In the genomic region with DNA sequence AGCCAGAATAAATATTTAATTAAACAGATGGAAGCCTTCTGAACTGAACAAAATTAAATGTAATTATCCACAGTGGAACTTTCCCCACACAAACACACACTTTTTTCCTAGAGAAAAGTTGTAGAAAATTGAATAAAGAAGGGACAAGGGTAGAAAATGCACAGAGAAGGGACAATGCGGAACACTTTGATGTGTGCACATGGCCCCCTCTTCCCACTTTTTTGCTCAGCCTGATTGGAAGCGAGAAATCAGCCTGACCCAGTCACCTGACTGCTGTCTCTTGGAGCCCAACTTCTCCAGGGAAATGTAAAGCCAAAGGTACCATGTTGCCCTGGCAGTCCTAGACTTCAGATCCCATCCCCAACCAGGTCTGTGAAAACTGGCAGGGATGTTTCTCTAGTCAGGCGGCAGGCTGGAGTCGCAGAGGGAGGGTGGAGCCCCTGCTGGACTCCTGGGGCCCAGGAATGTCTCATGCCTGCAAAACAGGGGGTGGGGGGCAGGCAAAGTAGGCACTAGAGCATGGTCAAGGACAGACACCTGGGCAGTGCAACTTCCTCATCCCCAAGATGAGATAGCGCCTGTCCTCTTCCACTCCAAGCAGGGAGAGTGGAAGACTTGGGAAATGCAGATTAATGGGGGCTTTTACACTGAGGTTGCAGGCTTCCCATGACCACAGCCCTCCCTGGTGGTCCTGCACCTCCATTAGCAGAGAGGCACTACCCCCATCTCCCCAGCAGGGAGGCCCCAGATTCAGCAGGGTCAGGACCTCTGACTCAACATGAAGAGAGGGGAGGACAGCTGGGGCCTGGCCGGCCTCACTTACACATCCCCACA, we compare ENCODE assay signal across 1 cellular context.
TF ChIP-seq lines count a peak whose summit lies in the region.

No MANE protein-coding gene starts in this region.

TF ChIP-seq in HepG2, 621 proteins besides CTCF, POLR2A, EP300 and RAD21 (continued from another document and continues in another):
- TF ChIP-seq, protein P1, sequence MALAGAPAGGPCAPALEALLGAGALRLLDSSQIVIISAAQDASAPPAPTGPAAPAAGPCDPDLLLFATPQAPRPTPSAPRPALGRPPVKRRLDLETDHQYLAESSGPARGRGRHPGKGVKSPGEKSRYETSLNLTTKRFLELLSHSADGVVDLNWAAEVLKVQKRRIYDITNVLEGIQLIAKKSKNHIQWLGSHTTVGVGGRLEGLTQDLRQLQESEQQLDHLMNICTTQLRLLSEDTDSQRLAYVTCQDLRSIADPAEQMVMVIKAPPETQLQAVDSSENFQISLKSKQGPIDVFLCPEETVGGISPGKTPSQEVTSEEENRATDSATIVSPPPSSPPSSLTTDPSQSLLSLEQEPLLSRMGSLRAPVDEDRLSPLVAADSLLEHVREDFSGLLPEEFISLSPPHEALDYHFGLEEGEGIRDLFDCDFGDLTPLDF (CRISPR knock-in tag; IDR thresholded peaks at IDR 0.05) = no peak
- TF ChIP-seq HIC2 (CRISPR knock-in tag; IDR thresholded peaks at IDR 0.05; ENCODE audit: low read depth) (peak; percentile 65), PRMT3 (CRISPR knock-in tag; IDR thresholded peaks at IDR 0.05; ENCODE audit: borderline replicate concordance, low read depth) (no peak), BRF2 (CRISPR knock-in tag; IDR thresholded peaks at IDR 0.05) (no peak), MIXL1 (CRISPR knock-in tag; IDR thresholded peaks at IDR 0.05) (0 out of 2 replicates have a peak, but pooled peaks have one; percentile 5), SYNCRIP (IDR thresholded peaks at IDR 0.05; ENCODE audit: insufficient read depth, low read depth, low read length) (no peak), ZNF546 (CRISPR knock-in tag; conservative IDR thresholded peaks at IDR 0.05) (no peak), BATF2 (CRISPR knock-in tag; IDR thresholded peaks at IDR 0.05) (no peak), ZNF441 (CRISPR knock-in tag; IDR thresholded peaks at IDR 0.05; ENCODE audit: borderline replicate concordance) (peak; percentile 15; the same call in 1 of the 2 replicates), ZNF747 (CRISPR knock-in tag; IDR thresholded peaks at IDR 0.05; ENCODE audit: borderline replicate concordance) (no peak), GMEB2 (CRISPR knock-in tag; IDR thresholded peaks at IDR 0.05; ENCODE audit: low read depth) (no peak), SSRP1 (CRISPR knock-in tag; IDR thresholded peaks at IDR 0.05) (no peak), ZMYM4 (CRISPR knock-in tag; IDR thresholded peaks at IDR 0.05) (no peak; the same call in 1 of the 2 replicates), PCBP2 (optimal IDR thresholded peaks at IDR 0.05; ENCODE audit: low read depth, low read length, poor library complexity, severe bottlenecking) (no peak), HNRNPL (IDR thresholded peaks at IDR 0.05; ENCODE audit: low read depth, low read length) (no peak), ZNF547 (CRISPR knock-in tag; IDR thresholded peaks at IDR 0.05) (0 out of 2 replicates have a peak, but pooled peaks have one; percentile 13), TOE1 (CRISPR knock-in tag; IDR thresholded peaks at IDR 0.05) (no peak), GFI1 (CRISPR knock-in tag; IDR thresholded peaks at IDR 0.05; ENCODE audit: borderline replicate concordance) (peak; percentile 76), ZNF251 (CRISPR knock-in tag; IDR thresholded peaks at IDR 0.05) (no peak), EZH2 (conservative IDR thresholded peaks at IDR 0.05; ENCODE audit: low read depth, low read length) (no peak), SNAPC2 (CRISPR knock-in tag; IDR thresholded peaks at IDR 0.05) (no peak), ZMYM2 (CRISPR knock-in tag; IDR thresholded peaks at IDR 0.05) (peak; percentile 31; the same call in 1 of the 2 replicates), KAT2B (IDR thresholded peaks at IDR 0.05; ENCODE audit: borderline replicate concordance, low read depth, low read length) (no peak), ZBTB49 (CRISPR knock-in tag; IDR thresholded peaks at IDR 0.05; ENCODE audit: borderline replicate concordance) (no peak), ZNF660 (CRISPR knock-in tag; IDR thresholded peaks at IDR 0.05; ENCODE audit: borderline replicate concordance, low read depth) (no peak), ISL2 (CRISPR knock-in tag; IDR thresholded peaks at IDR 0.05) (0 out of 2 replicates have a peak, but pooled peaks have one; percentile 42), ZNF616 (CRISPR knock-in tag; IDR thresholded peaks at IDR 0.05; ENCODE audit: low read depth) (no peak), ZNF207 (IDR thresholded peaks at IDR 0.05; ENCODE audit: borderline replicate concordance) (no peak), ZFP90 (CRISPR knock-in tag; IDR thresholded peaks at IDR 0.05; ENCODE audit: borderline replicate concordance) (no peak), MAZ (IDR thresholded peaks at IDR 0.05; ENCODE audit: borderline replicate concordance, low read depth, low read length) (0 out of 2 replicates have a peak, but pooled peaks have one; percentile 14), MAZ (CRISPR knock-in tag; IDR thresholded peaks at IDR 0.05; ENCODE audit: low read depth) (no peak; the same call in none of the 2 replicates)
- TF ChIP-seq, protein P2, sequence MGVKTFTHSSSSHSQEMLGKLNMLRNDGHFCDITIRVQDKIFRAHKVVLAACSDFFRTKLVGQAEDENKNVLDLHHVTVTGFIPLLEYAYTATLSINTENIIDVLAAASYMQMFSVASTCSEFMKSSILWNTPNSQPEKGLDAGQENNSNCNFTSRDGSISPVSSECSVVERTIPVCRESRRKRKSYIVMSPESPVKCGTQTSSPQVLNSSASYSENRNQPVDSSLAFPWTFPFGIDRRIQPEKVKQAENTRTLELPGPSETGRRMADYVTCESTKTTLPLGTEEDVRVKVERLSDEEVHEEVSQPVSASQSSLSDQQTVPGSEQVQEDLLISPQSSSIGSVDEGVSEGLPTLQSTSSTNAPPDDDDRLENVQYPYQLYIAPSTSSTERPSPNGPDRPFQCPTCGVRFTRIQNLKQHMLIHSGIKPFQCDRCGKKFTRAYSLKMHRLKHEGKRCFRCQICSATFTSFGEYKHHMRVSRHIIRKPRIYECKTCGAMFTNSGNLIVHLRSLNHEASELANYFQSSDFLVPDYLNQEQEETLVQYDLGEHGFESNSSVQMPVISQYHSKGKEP (CRISPR knock-in tag; IDR thresholded peaks at IDR 0.05) = no peak
- TF ChIP-seq, protein P3, sequence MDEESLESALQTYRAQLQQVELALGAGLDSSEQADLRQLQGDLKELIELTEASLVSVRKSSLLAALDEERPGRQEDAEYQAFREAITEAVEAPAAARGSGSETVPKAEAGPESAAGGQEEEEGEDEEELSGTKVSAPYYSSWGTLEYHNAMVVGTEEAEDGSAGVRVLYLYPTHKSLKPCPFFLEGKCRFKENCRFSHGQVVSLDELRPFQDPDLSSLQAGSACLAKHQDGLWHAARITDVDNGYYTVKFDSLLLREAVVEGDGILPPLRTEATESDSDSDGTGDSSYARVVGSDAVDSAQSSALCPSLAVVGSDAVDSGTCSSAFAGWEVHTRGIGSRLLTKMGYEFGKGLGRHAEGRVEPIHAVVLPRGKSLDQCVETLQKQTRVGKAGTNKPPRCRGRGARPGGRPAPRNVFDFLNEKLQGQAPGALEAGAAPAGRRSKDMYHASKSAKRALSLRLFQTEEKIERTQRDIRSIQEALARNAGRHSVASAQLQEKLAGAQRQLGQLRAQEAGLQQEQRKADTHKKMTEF (CRISPR knock-in tag; IDR thresholded peaks at IDR 0.05) = no peak
- TF ChIP-seq, protein P4, sequence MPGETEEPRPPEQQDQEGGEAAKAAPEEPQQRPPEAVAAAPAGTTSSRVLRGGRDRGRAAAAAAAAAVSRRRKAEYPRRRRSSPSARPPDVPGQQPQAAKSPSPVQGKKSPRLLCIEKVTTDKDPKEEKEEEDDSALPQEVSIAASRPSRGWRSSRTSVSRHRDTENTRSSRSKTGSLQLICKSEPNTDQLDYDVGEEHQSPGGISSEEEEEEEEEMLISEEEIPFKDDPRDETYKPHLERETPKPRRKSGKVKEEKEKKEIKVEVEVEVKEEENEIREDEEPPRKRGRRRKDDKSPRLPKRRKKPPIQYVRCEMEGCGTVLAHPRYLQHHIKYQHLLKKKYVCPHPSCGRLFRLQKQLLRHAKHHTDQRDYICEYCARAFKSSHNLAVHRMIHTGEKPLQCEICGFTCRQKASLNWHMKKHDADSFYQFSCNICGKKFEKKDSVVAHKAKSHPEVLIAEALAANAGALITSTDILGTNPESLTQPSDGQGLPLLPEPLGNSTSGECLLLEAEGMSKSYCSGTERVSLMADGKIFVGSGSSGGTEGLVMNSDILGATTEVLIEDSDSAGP (CRISPR knock-in tag; IDR thresholded peaks at IDR 0.05; ENCODE audit: borderline replicate concordance) = peak; percentile 55; the same call in 1 of the 2 replicates
- TF ChIP-seq, protein P5, sequence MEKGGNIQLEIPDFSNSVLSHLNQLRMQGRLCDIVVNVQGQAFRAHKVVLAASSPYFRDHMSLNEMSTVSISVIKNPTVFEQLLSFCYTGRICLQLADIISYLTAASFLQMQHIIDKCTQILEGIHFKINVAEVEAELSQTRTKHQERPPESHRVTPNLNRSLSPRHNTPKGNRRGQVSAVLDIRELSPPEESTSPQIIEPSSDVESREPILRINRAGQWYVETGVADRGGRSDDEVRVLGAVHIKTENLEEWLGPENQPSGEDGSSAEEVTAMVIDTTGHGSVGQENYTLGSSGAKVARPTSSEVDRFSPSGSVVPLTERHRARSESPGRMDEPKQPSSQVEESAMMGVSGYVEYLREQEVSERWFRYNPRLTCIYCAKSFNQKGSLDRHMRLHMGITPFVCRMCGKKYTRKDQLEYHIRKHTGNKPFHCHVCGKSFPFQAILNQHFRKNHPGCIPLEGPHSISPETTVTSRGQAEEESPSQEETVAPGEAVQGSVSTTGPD (CRISPR knock-in tag; IDR thresholded peaks at IDR 0.05) = no peak
- TF ChIP-seq, protein P6, sequence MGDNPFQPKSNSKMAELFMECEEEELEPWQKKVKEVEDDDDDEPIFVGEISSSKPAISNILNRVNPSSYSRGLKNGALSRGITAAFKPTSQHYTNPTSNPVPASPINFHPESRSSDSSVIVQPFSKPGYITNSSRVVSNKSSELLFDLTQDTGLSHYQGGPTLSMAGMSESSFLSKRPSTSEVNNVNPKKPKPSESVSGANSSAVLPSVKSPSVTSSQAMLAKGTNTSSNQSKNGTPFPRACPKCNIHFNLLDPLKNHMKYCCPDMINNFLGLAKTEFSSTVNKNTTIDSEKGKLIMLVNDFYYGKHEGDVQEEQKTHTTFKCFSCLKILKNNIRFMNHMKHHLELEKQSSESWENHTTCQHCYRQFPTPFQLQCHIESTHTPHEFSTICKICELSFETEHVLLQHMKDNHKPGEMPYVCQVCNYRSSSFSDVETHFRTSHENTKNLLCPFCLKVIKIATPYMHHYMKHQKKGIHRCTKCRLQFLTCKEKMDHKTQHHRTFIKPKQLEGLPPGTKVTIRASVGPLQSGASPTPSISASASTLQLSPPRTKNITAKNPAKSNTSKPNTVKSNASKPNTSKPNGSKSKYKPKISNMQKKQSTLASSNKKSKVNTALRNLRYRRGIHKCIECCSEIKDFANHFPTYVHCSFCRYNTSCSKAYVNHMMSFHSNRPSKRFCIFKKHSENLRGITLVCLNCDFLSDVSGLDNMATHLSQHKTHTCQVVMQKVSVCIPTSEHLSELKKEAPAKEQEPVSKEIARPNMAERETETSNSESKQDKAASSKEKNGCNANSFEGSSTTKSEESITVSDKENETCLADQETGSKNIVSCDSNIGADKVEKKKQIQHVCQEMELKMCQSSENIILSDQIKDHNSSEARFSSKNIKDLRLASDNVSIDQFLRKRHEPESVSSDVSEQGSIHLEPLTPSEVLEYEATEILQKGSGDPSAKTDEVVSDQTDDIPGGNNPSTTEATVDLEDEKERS (CRISPR knock-in tag; IDR thresholded peaks at IDR 0.05) = no peak
